16 cellular contexts compared by ENCODE assay signal in genomic region chr20:64148581-64148980, GRCh38. TPM values are rescaled to one million over a fixed set of nuclear protein-coding genes. Genes with fewer than 3 reads are reported as not detected.
A peak's percentile ranks its signal among the peaks of the same experiment; 100 is the strongest.
DNase-seq lines count a peak whose midpoint lies in the region; ATAC-seq and TF ChIP-seq lines count a peak whose summit lies in the region.
"Had no signal": no experiment of that assay in that cellular context is flagged by ENCODE, and none has a peak within 500 bp of the region (broad histone marks: within the 10 kb centered on the region; RNA-seq: fewer than 3 reads in every experiment).

No MANE protein-coding gene starts in this region.

- no peak overlapping the region for H4K91ac ChIP-seq in neuronal stem cell (ENCODE audit: low read depth, low read length, poor library complexity)

- no peak overlapping the region for H4K8ac ChIP-seq in neuronal stem cell (ENCODE audit: low read depth, low read length)

- peak overlapping the region; percentile 16 for H2BK15ac ChIP-seq in neuronal stem cell (ENCODE audit: low read length)

- H3K4ac ChIP-seq in neuronal stem cell (ENCODE audit: low read length), result no peak overlapping the region

- H3K79me1 ChIP-seq in neuronal stem cell (ENCODE audit: low read depth, low read length), result peaks cover 5% of the 10 kb centered on the region

- no peak overlapping the region for H3K27ac Mint-ChIP-seq in activated naive CD4-positive, alpha-beta T cell treated with anti-CD3 and anti-CD28 coated beads, Interleukin-2, amount 50 U/mL, for 72 hours
- H3K27ac Mint-ChIP-seq: HFFc6 had no signal

- H3K27ac ChIP-seq in RWPE2 (ENCODE audit: poor library complexity, severe bottlenecking) (no peak overlapping the region), neuronal stem cell (replicated peaks; ENCODE audit: low read length) (no peak overlapping the region), suprapubic skin (no peak overlapping the region)
- H3K27ac ChIP-seq: BLaER1 treated with 17β-estradiol and CSF1 and Interleukin-3, amounts not matched to agents 10 nM and 100 nM had no signal

- H3K9me3 Mint-ChIP-seq in activated naive CD4-positive, alpha-beta T cell treated with anti-CD3 and anti-CD28 coated beads, Interleukin-2, amount 50 U/mL, for 72 hours, result peaks cover 11 to 13% of the 10 kb centered on the region in 2 donors

- TF ChIP-seq POLR2A in suprapubic skin (IDR thresholded peaks at IDR 0.05), result no peak

- no peak overlapping the region for H3K23ac ChIP-seq in neuronal stem cell (ENCODE audit: low read depth, low read length, poor library complexity)

- no peak overlapping the region for H2BK5ac ChIP-seq in neuronal stem cell (ENCODE audit: low read length)

- H2AFZ ChIP-seq in neuronal stem cell (ENCODE audit: low read length), result no peak overlapping the region

- no peaks in the 10 kb centered on the region for H3K27me3 ChIP-seq in RWPE2 (ENCODE audit: insufficient read depth, poor library complexity, severe bottlenecking)
- H3K27me3 ChIP-seq in neuronal stem cell (ENCODE audit: control insufficient read depth in 3 of 3, insufficient read depth in 3 of 3, low read depth in 1 of 3, low read length in 3 of 3), result no peaks in the 10 kb centered on the region
- peaks cover 34% of the 10 kb centered on the region for H3K27me3 ChIP-seq in suprapubic skin
- H3K27me3 ChIP-seq: BLaER1 treated with 17β-estradiol and CSF1 and Interleukin-3, amounts not matched to agents 10 nM and 100 nM had no signal

- peaks cover 13 to 15% of the 10 kb centered on the region in 2 donors for H3K36me3 Mint-ChIP-seq in activated naive CD4-positive, alpha-beta T cell treated with anti-CD3 and anti-CD28 coated beads, Interleukin-2, amount 50 U/mL, for 72 hours
- H3K36me3 Mint-ChIP-seq: CD4-positive, CD25-positive, alpha-beta regulatory T cell had no signal

- H3K9ac ChIP-seq in neuronal stem cell (ENCODE audit: low read depth, low read length, poor library complexity), result no peak overlapping the region
- H3K9ac ChIP-seq: BLaER1 treated with 17β-estradiol and CSF1 and Interleukin-3, amounts not matched to agents 10 nM and 100 nM had no signal

- H3K18ac ChIP-seq in neuronal stem cell (ENCODE audit: low read length), result no peak overlapping the region

- DNase-seq in activated naive CD4-positive, alpha-beta T cell treated with anti-CD3 and anti-CD28 coated beads, Interleukin-2, amount 50 U/mL, for 16 hours, result peak; percentile 2
- DNase-seq in activated naive CD4-positive, alpha-beta T cell treated with anti-CD3 and anti-CD28 coated beads, Interleukin-2, amount 50 U/mL, for 72 hours (ENCODE audit: low spot score in 2 of 2), result no peak
- DNase-seq in RWPE2 (ENCODE audit: low spot score) (peak; percentile 55), neuronal stem cell (ENCODE audit: low spot score) (no peak), suprapubic skin (ENCODE audit: low spot score in 2 of 2) (peak; percentile 16 to 50), NCI-H2227 treated with DMSO at 0.1 percent for 48 hours (lab: John Stamatoyannopoulos, UW) (no peak), RPMI8226 (no peak)
- DNase-seq: 8988T; CD4-positive, CD25-positive, alpha-beta regulatory T cell; DMS53; GF-D8; HCEC 1CT; HFFc6 had no signal

- H3K9me3 ChIP-seq in RWPE2 (ENCODE audit: severe bottlenecking), result no peaks in the 10 kb centered on the region
- peaks cover 13 to 22% of the 10 kb centered on the region in 2 donors for H3K9me3 ChIP-seq in neuronal stem cell (replicated peaks in 1 of 2; ENCODE audit: control insufficient read depth in 2 of 2, insufficient read depth in 1 of 2, low read depth in 1 of 2, low read length in 2 of 2)
- H3K9me3 ChIP-seq in suprapubic skin, result peaks cover 5% of the 10 kb centered on the region

- peaks cover 16% of the 10 kb centered on the region for H3K4me1 ChIP-seq in RWPE2 (ENCODE audit: insufficient read depth, poor library complexity, severe bottlenecking)
- H3K4me1 ChIP-seq in neuronal stem cell (ENCODE audit: control insufficient read depth in 2 of 2, insufficient read depth in 1 of 2, low read depth in 1 of 2, low read length in 2 of 2), result peaks cover 0 to 30% of the 10 kb centered on the region in 2 donors
- no peaks in the 10 kb centered on the region for H3K4me1 ChIP-seq in suprapubic skin

- no peak overlapping the region for H3K4me2 ChIP-seq in neuronal stem cell (ENCODE audit: insufficient read depth, low read length, poor library complexity, severe bottlenecking)
- H3K4me2 ChIP-seq: BLaER1 treated with 17β-estradiol and CSF1 and Interleukin-3, amounts not matched to agents 10 nM and 100 nM had no signal

- no CpG with 5 or more reads among the region's 5 CpGs for WGBS in neuronal stem cell (ENCODE audit: extremely low coverage in 2 of 2, insufficient read length in 2 of 2, insufficient replicate concordance in 1 of 2), 2 donors
- 81% methylated on average over 5 of the region's 5 CpGs for WGBS in suprapubic skin

- H2BK12ac ChIP-seq in neuronal stem cell (ENCODE audit: low read length), result no peak overlapping the region

- H3K4me3 ChIP-seq in RWPE2 (ENCODE audit: severe bottlenecking), result no peak overlapping the region
- H3K4me3 ChIP-seq in neuronal stem cell (ENCODE audit: low read length in 2 of 2), result no peak overlapping the region
- H3K4me3 ChIP-seq in suprapubic skin, result no peak overlapping the region
- H3K4me3 ChIP-seq: BLaER1 treated with 17β-estradiol and CSF1 and Interleukin-3, amounts not matched to agents 10 nM and 100 nM had no signal

- no peak overlapping the region for H2BK120ac ChIP-seq in neuronal stem cell (ENCODE audit: low read depth, low read length)

- H3K14ac ChIP-seq in neuronal stem cell (ENCODE audit: low read length), result no peak overlapping the region

- ATAC-seq in activated naive CD4-positive, alpha-beta T cell treated with anti-CD3 and anti-CD28 coated beads, Interleukin-2, amount 50 U/mL, for 72 hours, result no peak
- no peak for ATAC-seq in RWPE2 (ENCODE audit: low read depth)

- TF ChIP-seq EP300 in suprapubic skin (IDR thresholded peaks at IDR 0.05), result no peak

- H2AK5ac ChIP-seq in neuronal stem cell (ENCODE audit: low read depth, low read length), result no peak overlapping the region

- TF ChIP-seq CTCF in RWPE2 (IDR thresholded peaks at IDR 0.05; ENCODE audit: poor library complexity, severe bottlenecking) (no peak), suprapubic skin (IDR thresholded peaks at IDR 0.05) (no peak)

- H3K36me3 ChIP-seq in RWPE2 (ENCODE audit: low read depth), result no peaks in the 10 kb centered on the region
- H3K36me3 ChIP-seq in neuronal stem cell (replicated peaks in 1 of 2; ENCODE audit: control insufficient read depth in 2 of 2, insufficient read depth in 2 of 2, low read length in 2 of 2), result no peaks in the 10 kb centered on the region
- H3K36me3 ChIP-seq in suprapubic skin, result no peaks in the 10 kb centered on the region
- H3K36me3 ChIP-seq: BLaER1 treated with 17β-estradiol and CSF1 and Interleukin-3, amounts not matched to agents 10 nM and 100 nM had no signal

RNA-seq across cellular contexts. Expression of gene MYT1, which starts 15.7 kb away (rescaled TPM):
- total RNA-seq in activated naive CD4-positive, alpha-beta T cell treated with anti-CD3 and anti-CD28 coated beads, Interleukin-2, amount 50 U/mL, for 72 hours, result under 1 TPM in 1 of 2 donors, not detected in 1; 0.16 TPM
- polyA plus RNA-seq in neuronal stem cell (2013, experiment 1 of 2), result 3.1 TPM
- 3.2 TPM for polyA plus RNA-seq in neuronal stem cell (2013, experiment 2 of 2)
- total RNA-seq in suprapubic skin, result under 1 TPM in 1 of 4 donors, not detected in 3; 0.34 TPM
- total RNA-seq: CD4-positive, CD25-positive, alpha-beta regulatory T cell; HFFc6; HT1080 had no signal

RNA-seq across cellular contexts. Expression of gene NPBWR2, which starts 41.2 kb away (rescaled TPM):
- total RNA-seq in activated naive CD4-positive, alpha-beta T cell treated with anti-CD3 and anti-CD28 coated beads, Interleukin-2, amount 50 U/mL, for 72 hours, result not detected
- polyA plus RNA-seq in neuronal stem cell (2013, experiment 1 of 2), result not detected
- not detected for polyA plus RNA-seq in neuronal stem cell (2013, experiment 2 of 2)
- not detected for total RNA-seq in suprapubic skin
- total RNA-seq: CD4-positive, CD25-positive, alpha-beta regulatory T cell; H1; HFFc6; HT1080 had no signal
- polyA plus RNA-seq: CD4-positive, CD25-positive, alpha-beta regulatory T cell; H1 had no signal

Comparison
In these comparisons a context has a peak if more than half of its experiments do, and no peak if none do; other contexts are left out.
1. DNase-seq: peak in activated naive CD4-positive, alpha-beta T cell treated with anti-CD3 and anti-CD28 coated beads, Interleukin-2, amount 50 U/mL, for 16 hours (single experiment), RWPE2 (single experiment) and suprapubic skin (2 of 2); none in activated naive CD4-positive, alpha-beta T cell treated with anti-CD3 and anti-CD28 coated beads, Interleukin-2, amount 50 U/mL, for 72 hours (0 of 2), neuronal stem cell (single experiment), NCI-H2227 treated with DMSO at 0.1 percent for 48 hours (single experiment) and RPMI8226 (single experiment).